26 cellular contexts compared by ENCODE assay signal in genomic region chr6:67887747-67888545, GRCh38.
"Had no signal": no experiment of that assay in that cellular context is flagged by ENCODE, and none has a peak within 500 bp of the region (broad histone marks: within the 10 kb centered on the region; RNA-seq: fewer than 3 reads in every experiment).

No MANE protein-coding gene starts in this region.

- H3K4me3 Mint-ChIP-seq: activated naive CD4-positive, alpha-beta T cell treated with anti-CD3 and anti-CD28 coated beads for 36 hours; activated naive CD8-positive, alpha-beta T cell treated with anti-CD3 and anti-CD28 coated beads for 36 hours; mesothelial cell of epicardium; T-helper 17 cell had no signal

- DNase-seq: activated CD4-positive, alpha-beta T cell treated with anti-CD3 and anti-CD28 coated beads for 4 hours; activated CD4-positive, alpha-beta T cell treated with anti-CD3 and anti-CD28 coated beads, Interleukin-2, amount 50 U/mL, for 4 hours; activated effector memory CD4-positive, alpha-beta T cell treated with anti-CD3 and anti-CD28 coated beads, Interleukin-2, amount 50 U/mL, for 16 hours; activated naive CD4-positive, alpha-beta T cell treated with anti-CD3 and anti-CD28 coated beads for 36 hours; activated naive CD8-positive, alpha-beta T cell treated with anti-CD3 and anti-CD28 coated beads for 36 hours; adrenal gland; aorta; body of pancreas; dermis blood vessel endothelial cell; effector CD8-positive, alpha-beta T cell; head of caudate nucleus; hippocampal formation; left cardiac atrium; left ventricle myocardium superior; naive B cell; right cardiac atrium; stimulated activated CD4-positive, alpha-beta T cell treated with anti-CD3 and anti-CD28 coated beads, Interleukin-15, amount 100 ng/mL, for 24 hours; stimulated activated CD4-positive, alpha-beta T cell treated with anti-CD3 and anti-CD28 coated beads, Interleukin-2, amount 100 ng/mL, for 24 hours; stimulated activated naive CD4-positive, alpha-beta T cell; T-helper 17 cell; T1000; transverse colon had no signal

- H3K27ac Mint-ChIP-seq: activated naive CD4-positive, alpha-beta T cell treated with anti-CD3 and anti-CD28 coated beads for 36 hours; activated naive CD8-positive, alpha-beta T cell treated with anti-CD3 and anti-CD28 coated beads for 36 hours; mesothelial cell of epicardium; T-helper 17 cell had no signal

- H3K27me3 Mint-ChIP-seq: activated naive CD8-positive, alpha-beta T cell treated with anti-CD3 and anti-CD28 coated beads for 36 hours; naive B cell; T-helper 17 cell had no signal

- H3K36me3 Mint-ChIP-seq: activated naive CD8-positive, alpha-beta T cell treated with anti-CD3 and anti-CD28 coated beads for 36 hours; mesothelial cell of epicardium; naive B cell had no signal

- H3K27ac ChIP-seq: adrenal gland, body of pancreas, gastroesophageal sphincter, suprapubic skin, transverse colon, VCaP had no signal

- H3K27me3 ChIP-seq: adrenal gland, body of pancreas, gastroesophageal sphincter, suprapubic skin, transverse colon had no signal

- H3K4me1 ChIP-seq: adrenal gland, body of pancreas, gastroesophageal sphincter, suprapubic skin, transverse colon had no signal

- H3K4me1 Mint-ChIP-seq: activated naive CD8-positive, alpha-beta T cell treated with anti-CD3 and anti-CD28 coated beads for 36 hours; T-helper 17 cell had no signal

- H3K4me3 ChIP-seq: adrenal gland, body of pancreas, gastroesophageal sphincter, suprapubic skin, transverse colon had no signal

- H3K9me3 ChIP-seq: adrenal gland, body of pancreas, gastroesophageal sphincter, suprapubic skin had no signal

- H3K36me3 ChIP-seq: adrenal gland, gastroesophageal sphincter, suprapubic skin, transverse colon had no signal
